ENCODE assay signal across 8 cellular contexts in genomic region chr12:49111206-49111605, GRCh38. TPM values are rescaled to one million over a fixed set of nuclear protein-coding genes. Genes with fewer than 3 reads are reported as not detected.
A peak's percentile ranks its signal among the peaks of the same experiment; 100 is the strongest.
DNase-seq lines count a peak whose midpoint lies in the region; ATAC-seq and TF ChIP-seq lines count a peak whose summit lies in the region.

No MANE protein-coding gene starts in this region.

- TF ChIP-seq CTCF in AG04450 (IDR thresholded peaks at IDR 0.05; ENCODE audit: low read depth, low read length) (no peak), brain (conservative IDR thresholded peaks at IDR 0.05) (no peak)

- H3K27me3 ChIP-seq in AG04450 (ENCODE audit: control insufficient read depth, insufficient read depth, low read length) (no peaks in the 10 kb centered on the region), mucosa of rectum (ENCODE audit: control insufficient read depth in 2 of 2, insufficient read depth in 2 of 2, low read length in 2 of 2) (no peaks in the 10 kb centered on the region)

- peaks cover 19% of the 10 kb centered on the region for H3K36me3 Mint-ChIP-seq in brain

- peak overlapping the region; percentile 99 to 100 (median 99) for H3K27ac Mint-ChIP-seq in brain

- peak overlapping the region; percentile 95 to 99 for H3K9ac ChIP-seq in mucosa of rectum (ENCODE audit: low read depth in 1 of 2, low read length in 2 of 2)

- peaks cover 46% of the 10 kb centered on the region for H3K4me1 Mint-ChIP-seq in brain

- H3K27ac ChIP-seq in AG04450 (ENCODE audit: low read depth, low read length) = peak overlapping the region; percentile 52
- H3K27ac ChIP-seq in mucosa of rectum (ENCODE audit: low read depth in 2 of 2, low read length in 2 of 2) = peak overlapping the region; percentile 97 to 98

- H3K9me3 Mint-ChIP-seq in brain = peaks cover 0 to 3% (median 0%) of the 10 kb centered on the region in 5 experiments

- peak overlapping the region; percentile 93 to 100 (median 98) for H3K4me3 Mint-ChIP-seq in brain

- peaks cover 21% of the 10 kb centered on the region for H3K27me3 Mint-ChIP-seq in brain

- POLR2A ChIA-PET in AG04450 (lab: Yijun Ruan, JAX) = interaction anchor here (1.0 to 3.4 kb wide), 3 partner anchors 19 to 41 kb away, joined by 3 to 32 read pairs (median 6); partner anchors contain the start of genes RHEBL1 and TUBA1B

- peaks cover 15 to 18% of the 10 kb centered on the region in 2 donors for H3K4me1 ChIP-seq in mucosa of rectum (ENCODE audit: control insufficient read depth in 2 of 2, insufficient read depth in 2 of 2, low read length in 2 of 2)

- H3K9me3 ChIP-seq in AG04450 (ENCODE audit: control insufficient read depth, insufficient read depth, low read length) (peaks cover 6% of the 10 kb centered on the region; the same call in 1 of the 2 replicates), mucosa of rectum (ENCODE audit: control insufficient read depth in 2 of 2, low read length in 2 of 2) (no peaks in the 10 kb centered on the region)

- DNase-seq in AG04450 (ENCODE audit: low read depth, low spot score) (no peak), NCI-H146 (lab: John Stamatoyannopoulos, UW) (no peak), inferior parietal cortex (ENCODE audit: extremely low spot score) (no peak)
- DNase-seq in stimulated activated CD4-positive, alpha-beta T cell treated with anti-CD3 and anti-CD28 coated beads, Interleukin-12 subunit alpha, Interleukin-12 subunit beta, amount 100 ng/mL, for 4 hours = no peak

- CTCF ChIA-PET in AG04450 (lab: Charles Lee) = interaction anchor here (0.5 to 12.2 kb wide), 8 partner anchors 9 to 153 kb away, joined by 3 to 125 read pairs (median 10); no protein-coding TSS in a partner anchor

- peak; percentile 5 for ATAC-seq in HG02759 (IDR thresholded peaks at IDR 0.05; ENCODE audit: unreplicated experiment)
- ATAC-seq in HG03159 (IDR thresholded peaks at IDR 0.05; ENCODE audit: unreplicated experiment) = no peak

- H3K4me3 ChIP-seq in AG04450 (ENCODE audit: low read depth, low read length) = peak overlapping the region; percentile 57
- peak overlapping the region; percentile 90 to 97 for H3K4me3 ChIP-seq in mucosa of rectum (ENCODE audit: low read length in 2 of 2)

- H3K36me3 ChIP-seq in mucosa of rectum (ENCODE audit: control insufficient read depth in 2 of 2, insufficient read depth in 2 of 2, low read length in 2 of 2) = peaks cover 0 to 7% of the 10 kb centered on the region in 2 donors

RNA-seq across cellular contexts. Expression of gene LMBR1L, which starts 0.6 kb away (rescaled TPM):
- polyA plus RNA-seq in AG04450 (2011; rRNA removed) (34.1 and 37.3 TPM in 2 replicates), brain (ENCODE audit: insufficient read depth, low read depth, low replicate concordance) (13.9 TPM)
- 53.6 and 65.0 TPM in 2 replicates for polyA minus RNA-seq in AG04450 (2011; rRNA and poly(A)+ RNA removed)

RNA-seq across cellular contexts. Expression of gene DHH, which starts 16.6 kb away (rescaled TPM):
- polyA plus RNA-seq in AG04450 (2011; rRNA removed) (not detected in 2 replicates), brain (ENCODE audit: insufficient read depth, low read depth, low replicate concordance) (0.15 TPM)
- polyA minus RNA-seq in AG04450 (2011; rRNA and poly(A)+ RNA removed) = not detected in 2 replicates

RNA-seq across cellular contexts. Expression of gene TUBA1B, which starts 20.0 kb away (rescaled TPM):
- polyA plus RNA-seq in AG04450 (2011; rRNA removed) = 2,720 and 2,965 TPM in 2 replicates
- polyA minus RNA-seq in AG04450 (2011; rRNA and poly(A)+ RNA removed) = 2,895 and 3,603 TPM in 2 replicates
- 3,807 TPM for polyA plus RNA-seq in brain (ENCODE audit: insufficient read depth, low read depth, low replicate concordance)

RNA-seq across cellular contexts. Expression of gene RHEBL1, which starts 41.4 kb away (rescaled TPM):
- polyA plus RNA-seq in AG04450 (2011; rRNA removed) (0.31 and 0.51 TPM in 2 replicates), brain (ENCODE audit: insufficient read depth, low read depth, low replicate concordance) (5.9 TPM)
- polyA minus RNA-seq in AG04450 (2011; rRNA and poly(A)+ RNA removed) = 0.30 TPM in 1 of 2 replicates, not detected in the other

RNA-seq across cellular contexts. Expression of gene KMT2D, which starts 50.6 kb away (rescaled TPM):
- 8.9 and 11.2 TPM in 2 replicates for polyA plus RNA-seq in AG04450 (2011; rRNA removed)
- polyA minus RNA-seq in AG04450 (2011; rRNA and poly(A)+ RNA removed) = 33.9 and 41.1 TPM in 2 replicates
- 32.0 TPM for polyA plus RNA-seq in brain (ENCODE audit: insufficient read depth, low read depth, low replicate concordance)
